ENCODE assay signal across 8 cellular contexts in the genomic region with DNA sequence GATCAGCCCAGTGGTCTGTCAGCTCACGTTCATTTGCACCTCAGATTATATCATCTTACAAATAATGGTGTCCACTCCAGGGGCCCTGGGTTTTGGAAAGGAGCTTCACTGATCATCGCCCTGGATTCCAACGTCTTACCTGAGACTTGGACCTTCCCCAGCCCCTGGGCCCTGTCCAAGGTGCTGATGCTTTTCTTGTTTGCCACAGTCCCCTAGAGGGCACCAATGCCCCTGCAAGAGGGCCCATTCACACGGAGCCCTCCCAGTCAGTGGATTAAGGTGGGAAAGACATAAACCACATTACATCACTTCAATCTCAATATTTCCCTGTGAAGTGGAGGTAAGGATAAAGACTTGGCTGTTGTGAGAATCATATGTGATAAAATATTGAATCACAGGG.
DNase-seq lines count a peak whose midpoint lies in the region; ATAC-seq, FAIRE-seq and TF ChIP-seq lines count a peak whose summit lies in the region.

No MANE protein-coding gene starts in this region.

- TF ChIP-seq EP300 in K562 (IDR thresholded peaks at IDR 0.05; ENCODE audit: low read length), result no peak

- TF ChIP-seq RAD21 in K562 (CRISPR knock-in tag; conservative IDR thresholded peaks at IDR 0.05 in 1 of 2, IDR thresholded peaks at IDR 0.05 in 1 of 2), result peak in 1 of 2 experiments; percentile 18; a peak in 1 of 4 replicates

- TF ChIP-seq CTCF in K562 (IDR thresholded peaks at IDR 0.05 in 2 of 3, conservative IDR thresholded peaks at IDR 0.05 in 1 of 3; ENCODE audit: insufficient read depth in 2 of 3, low read depth in 1 of 3, low read length in 3 of 3), result peak; percentile 46 to 66 (median 49)
- peak; percentile 43 to 58 (median 54) for TF ChIP-seq CTCF in nephron (IDR thresholded peaks at IDR 0.05; ENCODE audit: unreplicated experiment in 3 of 3)

- no peaks in the 10 kb centered on the region for H4K20me1 ChIP-seq in K562 (replicated peaks; ENCODE audit: control insufficient read depth, insufficient read depth, low read length)

- H3K4me1 Mint-ChIP-seq in nephron, result peaks cover 15% of the 10 kb centered on the region

- ATAC-seq in K562 (peak; percentile 89), GM21515 (IDR thresholded peaks at IDR 0.05; ENCODE audit: unreplicated experiment) (no peak), HG03097 (IDR thresholded peaks at IDR 0.05; ENCODE audit: low FRiP score, unreplicated experiment) (no peak)

- WGBS in K562 (ENCODE audit: insufficient coverage, low coverage, missing lambda C conversion rate), result 0% methylated on average over 4 of the region's 4 CpGs

- H3K9me3 ChIP-seq in K562 (replicated peaks; ENCODE audit: control insufficient read depth, insufficient read depth, low read depth, low read length), result no peaks in the 10 kb centered on the region

- BruUV-seq in K562 (replicated peaks; lab: Mats Ljungman, UMichigan), result no TSS peak

- H3K4me2 ChIP-seq in K562 (ENCODE audit: insufficient read depth, low read length), result no peak overlapping the region

- no peak overlapping the region for H3K4me3 Mint-ChIP-seq in nephron

- H3K4me1 ChIP-seq in K562 (replicated peaks in 1 of 2; ENCODE audit: control insufficient read depth in 2 of 2, insufficient read depth in 2 of 2, low read length in 2 of 2), result no peaks in the 10 kb centered on the region

- no peak overlapping the region for H3K9ac ChIP-seq in K562 (ENCODE audit: insufficient read depth in 1 of 2, low read depth in 2 of 2, low read length in 2 of 2)

- POLR2A ChIA-PET in K562 (lab: Yijun Ruan, JAX), result no interaction called here

- FAIRE-seq in K562 (lab: Jason Lieb, UNC), result peak; percentile 71

- H3K27ac Mint-ChIP-seq in nephron, result peak overlapping the region in 1 of 3 experiments; percentile 10

- H3K27me3 Mint-ChIP-seq in nephron (ENCODE audit: low read depth), result peaks cover 34% of the 10 kb centered on the region

- no peak overlapping the region for H3K27ac ChIP-seq in K562 (ENCODE audit: extremely low read depth, low read depth, low read length)

- H3K27me3 ChIP-seq in K562 (ENCODE audit: control insufficient read depth in 2 of 2, insufficient read depth in 2 of 2, low read length in 2 of 2), result no peaks in the 10 kb centered on the region

- in situ Hi-C loops in K562 (cut with MboI), result no loop called here

- CTCF ChIA-PET in K562 (lab: Yijun Ruan, JAX; ENCODE audit: low intra/inter-chr PET ratio), result no interaction called here

- no peak overlapping the region for H3K4me3 ChIP-seq in K562

- H3K79me2 ChIP-seq in K562 (ENCODE audit: control insufficient read depth, insufficient read depth, low read length), result no peaks in the 10 kb centered on the region

- no peaks in the 10 kb centered on the region for H3K36me3 Mint-ChIP-seq in nephron (ENCODE audit: low read depth)

- intact Hi-C loops in K562 (cut with micrococcal nuclease), result no loop called here

- no peaks in the 10 kb centered on the region for H3K9me1 ChIP-seq in K562 (ENCODE audit: control insufficient read depth, insufficient read depth, low read length)

- no peak overlapping the region for H2AFZ ChIP-seq in K562 (ENCODE audit: low read depth, low read length)

- peak; percentile 30 to 55 for DNase-seq in NCI-H524 (lab: John Stamatoyannopoulos, UW)
- DNase-seq in NCI-H524 treated with DMSO at 0.1 percent for 48 hours (lab: John Stamatoyannopoulos, UW), result no peak
- peak; percentile 41 for DNase-seq in M059J (ENCODE audit: low read depth)
- peak; percentile 40 to 70 (median 62) for DNase-seq in K562 (ENCODE audit: extremely low read depth in 1 of 4, low spot score in 3 of 4)
- DNase-seq in COLO668 (lab: John Stamatoyannopoulos, UW; ENCODE audit: unreplicated experiment), result no peak

- no peaks in the 10 kb centered on the region for H3K36me3 ChIP-seq in K562 (ENCODE audit: control insufficient read depth, insufficient read depth, low read length)

- TF ChIP-seq POLR2A in K562 (conservative IDR thresholded peaks at IDR 0.05), result no peak

- peaks cover 4% of the 10 kb centered on the region for H3K9me3 Mint-ChIP-seq in nephron

TF ChIP-seq in K562, 482 proteins besides CTCF, POLR2A, EP300 and RAD21 (continues in another document):
- TF ChIP-seq ARID3B (CRISPR knock-in tag; IDR thresholded peaks at IDR 0.05; ENCODE audit: borderline replicate concordance), result no peak
- TF ChIP-seq RCOR1 (IDR thresholded peaks at IDR 0.05; ENCODE audit: borderline replicate concordance in 1 of 2, low read depth in 2 of 2, low read length in 2 of 2), result peak in 1 of 2 experiments; percentile 38; a peak in 1 of 4 replicates
- TF ChIP-seq, protein P1, sequence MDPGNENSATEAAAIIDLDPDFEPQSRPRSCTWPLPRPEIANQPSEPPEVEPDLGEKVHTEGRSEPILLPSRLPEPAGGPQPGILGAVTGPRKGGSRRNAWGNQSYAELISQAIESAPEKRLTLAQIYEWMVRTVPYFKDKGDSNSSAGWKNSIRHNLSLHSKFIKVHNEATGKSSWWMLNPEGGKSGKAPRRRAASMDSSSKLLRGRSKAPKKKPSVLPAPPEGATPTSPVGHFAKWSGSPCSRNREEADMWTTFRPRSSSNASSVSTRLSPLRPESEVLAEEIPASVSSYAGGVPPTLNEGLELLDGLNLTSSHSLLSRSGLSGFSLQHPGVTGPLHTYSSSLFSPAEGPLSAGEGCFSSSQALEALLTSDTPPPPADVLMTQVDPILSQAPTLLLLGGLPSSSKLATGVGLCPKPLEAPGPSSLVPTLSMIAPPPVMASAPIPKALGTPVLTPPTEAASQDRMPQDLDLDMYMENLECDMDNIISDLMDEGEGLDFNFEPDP (CRISPR knock-in tag; IDR thresholded peaks at IDR 0.05), result no peak
- TF ChIP-seq ESRRB (CRISPR knock-in tag; IDR thresholded peaks at IDR 0.05; ENCODE audit: borderline replicate concordance), result no peak
- TF ChIP-seq, protein P2, sequence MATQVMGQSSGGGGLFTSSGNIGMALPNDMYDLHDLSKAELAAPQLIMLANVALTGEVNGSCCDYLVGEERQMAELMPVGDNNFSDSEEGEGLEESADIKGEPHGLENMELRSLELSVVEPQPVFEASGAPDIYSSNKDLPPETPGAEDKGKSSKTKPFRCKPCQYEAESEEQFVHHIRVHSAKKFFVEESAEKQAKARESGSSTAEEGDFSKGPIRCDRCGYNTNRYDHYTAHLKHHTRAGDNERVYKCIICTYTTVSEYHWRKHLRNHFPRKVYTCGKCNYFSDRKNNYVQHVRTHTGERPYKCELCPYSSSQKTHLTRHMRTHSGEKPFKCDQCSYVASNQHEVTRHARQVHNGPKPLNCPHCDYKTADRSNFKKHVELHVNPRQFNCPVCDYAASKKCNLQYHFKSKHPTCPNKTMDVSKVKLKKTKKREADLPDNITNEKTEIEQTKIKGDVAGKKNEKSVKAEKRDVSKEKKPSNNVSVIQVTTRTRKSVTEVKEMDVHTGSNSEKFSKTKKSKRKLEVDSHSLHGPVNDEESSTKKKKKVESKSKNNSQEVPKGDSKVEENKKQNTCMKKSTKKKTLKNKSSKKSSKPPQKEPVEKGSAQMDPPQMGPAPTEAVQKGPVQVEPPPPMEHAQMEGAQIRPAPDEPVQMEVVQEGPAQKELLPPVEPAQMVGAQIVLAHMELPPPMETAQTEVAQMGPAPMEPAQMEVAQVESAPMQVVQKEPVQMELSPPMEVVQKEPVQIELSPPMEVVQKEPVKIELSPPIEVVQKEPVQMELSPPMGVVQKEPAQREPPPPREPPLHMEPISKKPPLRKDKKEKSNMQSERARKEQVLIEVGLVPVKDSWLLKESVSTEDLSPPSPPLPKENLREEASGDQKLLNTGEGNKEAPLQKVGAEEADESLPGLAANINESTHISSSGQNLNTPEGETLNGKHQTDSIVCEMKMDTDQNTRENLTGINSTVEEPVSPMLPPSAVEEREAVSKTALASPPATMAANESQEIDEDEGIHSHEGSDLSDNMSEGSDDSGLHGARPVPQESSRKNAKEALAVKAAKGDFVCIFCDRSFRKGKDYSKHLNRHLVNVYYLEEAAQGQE (CRISPR knock-in tag; IDR thresholded peaks at IDR 0.05; ENCODE audit: low read depth), result peak; percentile 95
- TF ChIP-seq, protein P3, sequence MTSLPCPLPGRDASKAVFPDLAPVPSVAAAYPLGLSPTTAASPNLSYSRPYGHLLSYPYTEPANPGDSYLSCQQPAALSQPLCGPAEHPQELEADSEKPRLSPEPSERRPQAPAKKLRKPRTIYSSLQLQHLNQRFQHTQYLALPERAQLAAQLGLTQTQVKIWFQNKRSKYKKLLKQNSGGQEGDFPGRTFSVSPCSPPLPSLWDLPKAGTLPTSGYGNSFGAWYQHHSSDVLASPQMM (CRISPR knock-in tag; IDR thresholded peaks at IDR 0.05), result no peak
- TF ChIP-seq ZNF699 (CRISPR knock-in tag; IDR thresholded peaks at IDR 0.05; ENCODE audit: insufficient replicate concordance), result no peak
- TF ChIP-seq HINFP (tag; conservative IDR thresholded peaks at IDR 0.05; ENCODE audit: low read depth), result no peak
- TF ChIP-seq MECOM (CRISPR knock-in tag; IDR thresholded peaks at IDR 0.05), result peak; percentile 31; the same call in 1 of the 2 replicates
- no peak for TF ChIP-seq ZBTB7A (IDR thresholded peaks at IDR 0.05; ENCODE audit: borderline replicate concordance, control insufficient read depth, low read depth, low read length)
- TF ChIP-seq MCM5 (IDR thresholded peaks at IDR 0.05; ENCODE audit: low read depth), result no peak
- TF ChIP-seq SNRNP70 (optimal IDR thresholded peaks at IDR 0.05; ENCODE audit: low read depth, low read length), result no peak
- TF ChIP-seq ZNF174 (CRISPR knock-in tag; IDR thresholded peaks at IDR 0.05), result no peak

Comparison
In these comparisons a context has a peak if more than half of its experiments do, and no peak if none do; other contexts are left out.
1. DNase-seq: peak in NCI-H524 (2 of 2), M059J (single experiment) and K562 (4 of 4); none in NCI-H524 treated with DMSO at 0.1 percent for 48 hours (single experiment) and COLO668 (single experiment).